ENCODE assay signal across 9 cellular contexts in the genomic region with DNA sequence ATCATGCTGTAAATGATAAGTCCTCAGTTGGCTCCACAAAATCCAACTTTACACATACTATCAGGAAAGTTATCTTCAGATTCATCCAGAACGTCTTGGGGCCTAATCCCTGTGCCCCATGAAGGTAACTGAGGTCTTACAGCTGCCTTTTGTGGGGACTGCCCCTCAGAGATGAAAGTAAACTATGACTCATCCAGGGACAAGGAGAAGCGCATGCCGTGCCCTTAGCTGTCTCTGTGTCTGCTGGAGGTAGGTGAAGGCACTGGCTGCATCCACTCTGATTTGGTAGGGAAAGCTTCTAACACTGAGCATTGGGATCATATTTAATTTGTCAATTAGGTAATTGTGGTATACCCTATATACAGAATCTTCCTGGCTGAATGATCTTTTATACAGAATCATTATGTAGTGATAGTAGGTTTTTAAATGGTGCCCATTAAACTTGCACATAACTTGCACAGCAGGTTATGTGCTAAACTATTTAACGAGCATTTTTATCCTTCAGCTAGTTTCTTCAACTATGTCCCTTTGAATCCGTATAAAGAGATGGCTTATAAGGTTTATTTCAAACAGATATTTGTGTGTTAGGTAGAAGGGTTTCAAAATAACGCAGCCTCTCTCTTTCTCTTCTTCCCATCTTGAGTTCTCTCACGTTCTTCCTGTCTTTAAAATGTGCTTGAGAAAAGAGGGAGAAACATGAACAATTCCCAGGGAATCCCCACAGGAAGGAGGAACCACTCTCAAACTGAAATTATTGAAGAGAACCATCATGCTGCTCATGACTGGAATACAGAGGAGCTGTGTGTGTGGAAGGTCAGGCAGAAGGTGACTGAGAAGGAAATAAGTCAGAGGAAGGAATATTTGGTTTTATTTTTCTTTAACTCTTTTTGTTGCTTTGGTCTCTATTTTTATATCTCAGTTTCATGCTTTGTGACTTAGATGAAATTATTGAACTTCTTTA.
DNase-seq lines count a peak whose midpoint lies in the region; ATAC-seq and TF ChIP-seq lines count a peak whose summit lies in the region.
"Had no signal": no experiment of that assay in that cellular context is flagged by ENCODE, and none has a peak within 500 bp of the region (broad histone marks: within the 10 kb centered on the region; RNA-seq: fewer than 3 reads in every experiment).

No MANE protein-coding gene starts in this region.

- no peak overlapping the region for H3K27ac Mint-ChIP-seq in activated T-helper 17 cell treated with anti-CD3 and anti-CD28 coated beads, Interleukin-2, amount 50 U/mL, for 72 hours

- CTCF ChIA-PET in RWPE1 (lab: Yijun Ruan, JAX), result no interaction called here

- no peaks in the 10 kb centered on the region for H3K9me3 ChIP-seq in uterus

- H3K36me3 Mint-ChIP-seq in activated T-helper 17 cell treated with anti-CD3 and anti-CD28 coated beads, Interleukin-2, amount 50 U/mL, for 72 hours (ENCODE audit: low read depth), result no peaks in the 10 kb centered on the region

- H3K27ac ChIP-seq in uterus, result no peak overlapping the region
- H3K27ac ChIP-seq in RWPE1, result no peak overlapping the region

- no peaks in the 10 kb centered on the region for H3K36me3 ChIP-seq in uterus

- H3K4me3 Mint-ChIP-seq in activated T-helper 17 cell treated with anti-CD3 and anti-CD28 coated beads, Interleukin-2, amount 50 U/mL, for 72 hours, result no peak overlapping the region

- TF ChIP-seq CTCF in uterus (IDR thresholded peaks at IDR 0.05), result no peak
- TF ChIP-seq CTCF in RWPE1 (conservative IDR thresholded peaks at IDR 0.05; ENCODE audit: low read depth), result no peak

- intact Hi-C loops in uterus (cut with DNase I; ENCODE audit: low total_unique reads), result no loop called here

- no peaks in the 10 kb centered on the region for H3K4me1 ChIP-seq in uterus

- H3K27me3 Mint-ChIP-seq in activated T-helper 17 cell treated with anti-CD3 and anti-CD28 coated beads, Interleukin-2, amount 50 U/mL, for 72 hours, result peaks cover 6% of the 10 kb centered on the region

- no peak overlapping the region for H3K4me3 ChIP-seq in uterus

- POLR2A ChIA-PET in RWPE1 (lab: Yijun Ruan, JAX; ENCODE audit: low non-redundant PET), result no interaction called here

- H3K9me3 Mint-ChIP-seq in activated T-helper 17 cell treated with anti-CD3 and anti-CD28 coated beads, Interleukin-2, amount 50 U/mL, for 72 hours, result no peaks in the 10 kb centered on the region

- peak; percentile 75 for DNase-seq in DMS53 (lab: John Stamatoyannopoulos, UW)
- DNase-seq in uterus, result no peak
- no peak for DNase-seq in SW 1271 (lab: John Stamatoyannopoulos, UW)
- DNase-seq in RWPE1 (ENCODE audit: low spot score), result no peak
- no peak for DNase-seq in NCI-H1436 (lab: John Stamatoyannopoulos, UW)
- DNase-seq: KG1 had no signal

- ATAC-seq in GM18909 (IDR thresholded peaks at IDR 0.05; ENCODE audit: poor library complexity, unreplicated experiment) (peak; percentile 96), HG02885 (IDR thresholded peaks at IDR 0.05; ENCODE audit: poor library complexity, unreplicated experiment) (peak; percentile 98)
- peak; percentile 99 for ATAC-seq in activated T-helper 17 cell treated with anti-CD3 and anti-CD28 coated beads, Interleukin-2, amount 50 U/mL, for 72 hours (replicated peaks)

- no peaks in the 10 kb centered on the region for H3K27me3 ChIP-seq in uterus

- no peak for TF ChIP-seq POLR2A in uterus (IDR thresholded peaks at IDR 0.05)

- H3K4me1 Mint-ChIP-seq in activated T-helper 17 cell treated with anti-CD3 and anti-CD28 coated beads, Interleukin-2, amount 50 U/mL, for 72 hours, result peaks cover 9% of the 10 kb centered on the region
